In the genomic region with DNA sequence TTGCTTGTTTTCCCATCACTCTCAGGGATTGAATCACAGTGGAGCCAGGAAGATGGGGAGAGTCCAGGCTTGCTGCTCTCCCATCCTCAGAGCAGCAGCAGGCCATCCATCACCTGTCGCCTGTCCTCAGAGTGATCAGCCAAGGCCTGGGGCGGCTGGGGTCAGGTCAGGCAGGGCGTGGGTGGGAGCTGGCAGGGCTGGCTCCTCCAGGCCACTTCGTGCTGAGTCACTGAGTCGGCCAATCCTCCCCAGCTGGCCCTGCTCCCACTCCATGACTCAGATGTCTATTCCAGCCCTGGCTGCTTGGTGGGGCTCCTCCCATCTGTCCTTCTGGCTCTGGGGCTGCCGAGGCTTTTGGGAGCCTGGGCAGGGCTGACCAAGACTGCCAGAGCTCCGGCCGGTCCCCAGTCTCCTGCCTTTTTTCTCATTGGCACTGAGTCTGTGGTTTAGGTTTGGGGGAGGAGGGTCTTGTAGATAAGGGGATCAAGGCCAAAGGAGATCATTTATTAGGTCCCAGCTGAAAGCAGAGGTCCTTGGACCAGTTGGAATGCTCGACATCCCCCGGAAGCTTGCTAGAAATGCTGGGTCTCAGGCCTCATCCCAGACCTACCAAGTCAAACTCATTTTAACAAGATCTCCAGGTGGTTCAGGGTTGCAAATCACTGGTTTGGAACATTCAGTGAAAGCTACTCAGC, we compare ENCODE assay signal across 9 cellular contexts.
DNase-seq lines count a peak whose midpoint lies in the region; ATAC-seq and TF ChIP-seq lines count a peak whose summit lies in the region.
"Had no signal": no experiment of that assay in that cellular context is flagged by ENCODE, and none has a peak within 500 bp of the region (broad histone marks: within the 10 kb centered on the region; RNA-seq: fewer than 3 reads in every experiment).

No MANE protein-coding gene starts in this region.

- H3K27me3 Mint-ChIP-seq in CD8-positive, alpha-beta memory T cell: no peaks in the 10 kb centered on the region
- H3K27me3 Mint-ChIP-seq in naive thymus-derived CD8-positive, alpha-beta T cell: no peaks in the 10 kb centered on the region
- H3K27me3 Mint-ChIP-seq: IgD-negative memory B cell had no signal

- no peaks in the 10 kb centered on the region for H3K27me3 ChIP-seq in CD8-positive, alpha-beta memory T cell (ENCODE audit: insufficient read depth, low read length, poor library complexity, severe bottlenecking)
- H3K27me3 ChIP-seq in hepatocyte: no peaks in the 10 kb centered on the region

- WGBS in hepatocyte (ENCODE audit: low lambda C conversion rate, missing lambda C conversion rate): 43% methylated on average over 10 of the region's 10 CpGs

- H3K9me3 Mint-ChIP-seq in CD8-positive, alpha-beta memory T cell: no peaks in the 10 kb centered on the region
- no peaks in the 10 kb centered on the region for H3K9me3 Mint-ChIP-seq in naive thymus-derived CD8-positive, alpha-beta T cell
- H3K9me3 Mint-ChIP-seq: IgD-negative memory B cell had no signal

- TF ChIP-seq CTCF in astrocyte of the spinal cord (IDR thresholded peaks at IDR 0.05; ENCODE audit: low read depth, low read length): no peak
- TF ChIP-seq CTCF in hepatocyte (IDR thresholded peaks at IDR 0.05; ENCODE audit: poor library complexity): no peak

- peak overlapping the region in 4 of 8 donors; percentile 7 to 64 (median 25) for H3K27ac Mint-ChIP-seq in CD8-positive, alpha-beta memory T cell
- H3K27ac Mint-ChIP-seq in naive thymus-derived CD8-positive, alpha-beta T cell: peak overlapping the region in 1 of 10 donors; percentile 62

- peaks cover 9 to 65% (median 18%) of the 10 kb centered on the region in 3 donors for H3K36me3 Mint-ChIP-seq in CD8-positive, alpha-beta memory T cell
- peaks cover 0 to 74% (median 4%) of the 10 kb centered on the region in 3 donors for H3K36me3 Mint-ChIP-seq in naive thymus-derived CD8-positive, alpha-beta T cell

- CTCF ChIA-PET in CD8-positive, alpha-beta memory T cell (lab: Charles Lee): interaction anchor here (1.4 kb wide), 1 partner anchor 9 kb away, joined by 3 read pairs; no protein-coding TSS in a partner anchor

- H3K79me2 ChIP-seq in hepatocyte: no peaks in the 10 kb centered on the region

- in situ Hi-C loops in astrocyte of the spinal cord (cut with HindIII; ENCODE audit: low sequenced_read_pairs): no loop called here

- POLR2A ChIA-PET in CD8-positive, alpha-beta memory T cell (lab: Charles Lee): no interaction called here
- POLR2A ChIA-PET in naive thymus-derived CD8-positive, alpha-beta T cell (lab: Charles Lee): interaction anchor here (0.5 kb wide), 1 partner anchor 65 kb away, joined by 5 read pairs; no protein-coding TSS in a partner anchor

- peak overlapping the region; percentile 85 for H3K27ac ChIP-seq in CD8-positive, alpha-beta memory T cell (ENCODE audit: low read depth, low read length)
- peak overlapping the region; percentile 41 for H3K27ac ChIP-seq in hepatocyte

- no peak for DNase-seq in CD8-positive, alpha-beta memory T cell
- DNase-seq in M059J (ENCODE audit: low read depth): peak; percentile 98
- peak; percentile 95 for DNase-seq in astrocyte of the spinal cord (ENCODE audit: low read depth, low spot score)
- peak; percentile 91 for DNase-seq in hepatocyte (ENCODE audit: low spot score)
- peak; percentile 93 for DNase-seq in sciatic nerve (ENCODE audit: low spot score)
- DNase-seq in naive thymus-derived CD8-positive, alpha-beta T cell: no peak
- DNase-seq in NCI-H1048 (lab: John Stamatoyannopoulos, UW): no peak

- intact Hi-C loops in sciatic nerve (cut with DNase I): no loop called here

- H3K4me3 ChIP-seq in CD8-positive, alpha-beta memory T cell (ENCODE audit: low read length): no peak overlapping the region
- H3K4me3 ChIP-seq in astrocyte of the spinal cord (ENCODE audit: low read depth, low read length) (no peak overlapping the region), hepatocyte (no peak overlapping the region)

- peaks cover 22 to 39% (median 38%) of the 10 kb centered on the region in 3 donors for H3K4me1 Mint-ChIP-seq in CD8-positive, alpha-beta memory T cell
- H3K4me1 Mint-ChIP-seq in naive thymus-derived CD8-positive, alpha-beta T cell: peaks cover 15 to 32% (median 30%) of the 10 kb centered on the region in 4 donors

- no peak overlapping the region for H3K4me3 Mint-ChIP-seq in CD8-positive, alpha-beta memory T cell
- no peak overlapping the region for H3K4me3 Mint-ChIP-seq in naive thymus-derived CD8-positive, alpha-beta T cell

- H2AFZ ChIP-seq in hepatocyte: no peak overlapping the region

- no peaks in the 10 kb centered on the region for H4K20me1 ChIP-seq in hepatocyte (ENCODE audit: insufficient read depth, poor library complexity, severe bottlenecking)

- peaks cover 13% of the 10 kb centered on the region for H3K4me1 ChIP-seq in CD8-positive, alpha-beta memory T cell (ENCODE audit: insufficient read depth, low read length)
- H3K4me1 ChIP-seq in hepatocyte (ENCODE audit: insufficient read depth): peaks cover 15% of the 10 kb centered on the region

- peaks cover 16% of the 10 kb centered on the region for H3K36me3 ChIP-seq in CD8-positive, alpha-beta memory T cell (ENCODE audit: insufficient read depth, low read length)
- no peaks in the 10 kb centered on the region for H3K36me3 ChIP-seq in hepatocyte (replicated peaks; ENCODE audit: insufficient read depth, low read depth)

- ATAC-seq in sciatic nerve (peak; percentile 96), HG03432 (IDR thresholded peaks at IDR 0.05; ENCODE audit: unreplicated experiment) (no peak)
- ATAC-seq in naive thymus-derived CD8-positive, alpha-beta T cell: no peak

- no peaks in the 10 kb centered on the region for H3K9me3 ChIP-seq in CD8-positive, alpha-beta memory T cell (ENCODE audit: low read length)
- H3K9me3 ChIP-seq in hepatocyte (ENCODE audit: low read depth): no peaks in the 10 kb centered on the region

- H3K4me2 ChIP-seq in hepatocyte: no peak overlapping the region

- no peaks in the 10 kb centered on the region for H3K9me2 ChIP-seq in hepatocyte (replicated peaks; ENCODE audit: insufficient read depth)

Comparison
In these comparisons a context has a peak if more than half of its experiments do, and no peak if none do; other contexts are left out.
1. DNase-seq: peak in M059J (single experiment), astrocyte of the spinal cord (single experiment), hepatocyte (single experiment) and sciatic nerve (single experiment); none in CD8-positive, alpha-beta memory T cell (0 of 5), naive thymus-derived CD8-positive, alpha-beta T cell (0 of 10) and NCI-H1048 (single experiment).